ENCODE assay signal across 6 cellular contexts in the genomic region with DNA sequence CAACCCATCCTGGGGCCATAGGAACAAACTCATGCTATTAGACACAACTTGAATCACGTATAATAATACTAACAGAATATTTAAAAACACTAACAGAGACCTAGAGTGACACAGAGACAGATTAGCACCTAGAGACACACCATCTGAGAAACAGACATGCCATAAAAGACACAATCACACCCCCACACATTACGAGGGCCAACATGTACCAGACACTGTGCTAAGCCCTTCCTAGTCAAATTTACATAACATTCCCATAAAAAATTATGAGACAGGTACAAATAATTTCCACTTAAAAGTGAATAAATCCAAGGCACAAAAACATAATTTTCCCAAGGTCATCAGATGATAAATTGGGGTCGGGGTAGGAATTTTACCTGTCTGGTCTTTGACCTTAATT.
"Had no signal": no experiment of that assay in that cellular context is flagged by ENCODE, and none has a peak within 500 bp of the region (broad histone marks: within the 10 kb centered on the region; RNA-seq: fewer than 3 reads in every experiment).

No MANE protein-coding gene starts in this region.

- H3K4me3 ChIP-seq: K562 had no signal

- DNase-seq: IMR-90, KBM-7, KG1 had no signal

- H3K27ac ChIP-seq: HL-60 had no signal

- ATAC-seq: HepG2, K562 had no signal
